ENCODE assay signal across 21 cellular contexts in genomic region chr1:232549998-232550397, GRCh38.
"Had no signal": no experiment of that assay in that cellular context is flagged by ENCODE, and none has a peak within 500 bp of the region (broad histone marks: within the 10 kb centered on the region; RNA-seq: fewer than 3 reads in every experiment).

No MANE protein-coding gene starts in this region.

- H3K27ac ChIP-seq: colonic mucosa, gastrocnemius medialis, left ventricle myocardium inferior, neural progenitor cell, prostate gland, thyroid gland had no signal

- H3K4me3 ChIP-seq: colonic mucosa, gastrocnemius medialis, heart right ventricle, left ventricle myocardium inferior, neural progenitor cell, prostate gland, right atrium auricular region, thyroid gland had no signal

- H3K9me3 Mint-ChIP-seq: activated CD4-positive, alpha-beta T cell treated with anti-CD3 and anti-CD28 coated beads, Interleukin-2, amount 10 ng/mL, durations not matched to agents 24 days and 14 days; activated CD8-positive, alpha-beta T cell treated with anti-CD3 and anti-CD28 coated beads for 36 hours; activated naive CD8-positive, alpha-beta T cell treated with anti-CD3 and anti-CD28 coated beads for 36 hours; activated T-helper 17 cell treated with anti-CD3 and anti-CD28 coated beads, Interleukin-2, amount 50 U/mL, for 72 hours; neural progenitor cell had no signal

- H3K9ac ChIP-seq: neural progenitor cell had no signal

- DNase-seq: activated CD4-positive, alpha-beta T cell treated with anti-CD3 and anti-CD28 coated beads, Interleukin-2, amount 10 ng/mL, durations not matched to agents 24 days and 14 days; activated CD8-positive, alpha-beta T cell treated with anti-CD3 and anti-CD28 coated beads for 36 hours; activated naive CD4-positive, alpha-beta T cell; activated naive CD8-positive, alpha-beta T cell treated with anti-CD3 and anti-CD28 coated beads for 36 hours; activated T-cell treated with anti-CD3 and anti-CD28 coated beads, Interleukin-2, amount 50 U/mL, for 1 hour; amniotic stem cell; central memory CD4-positive, alpha-beta T cell; colonic mucosa; gastrocnemius medialis; heart right ventricle; kidney glomerular epithelial cell; left ventricle myocardium inferior; mammary epithelial cell; stimulated activated CD4-positive, alpha-beta T cell treated with anti-CD3 and anti-CD28 coated beads, Interleukin-2, amount 100 ng/mL, for 24 hours; stimulated activated naive CD4-positive, alpha-beta T cell treated with Interleukin-2 at 50 U/mL for 16 hours; T-helper 9 cell; thyroid gland had no signal

- H3K4me2 ChIP-seq: neural progenitor cell had no signal

- H3K36me3 Mint-ChIP-seq: activated naive CD8-positive, alpha-beta T cell treated with anti-CD3 and anti-CD28 coated beads for 36 hours had no signal

- H3K4me1 ChIP-seq: prostate gland had no signal

- H2AFZ ChIP-seq: neural progenitor cell had no signal

- H3K4me3 Mint-ChIP-seq: activated CD4-positive, alpha-beta T cell treated with anti-CD3 and anti-CD28 coated beads, Interleukin-2, amount 10 ng/mL, durations not matched to agents 24 days and 14 days; activated CD8-positive, alpha-beta T cell treated with anti-CD3 and anti-CD28 coated beads for 36 hours; activated naive CD8-positive, alpha-beta T cell treated with anti-CD3 and anti-CD28 coated beads for 36 hours; activated T-helper 17 cell treated with anti-CD3 and anti-CD28 coated beads, Interleukin-2, amount 50 U/mL, for 72 hours; neural progenitor cell had no signal

- H3K27me3 Mint-ChIP-seq: activated T-helper 17 cell treated with anti-CD3 and anti-CD28 coated beads, Interleukin-2, amount 50 U/mL, for 72 hours had no signal

- H3K27ac Mint-ChIP-seq: activated CD4-positive, alpha-beta T cell treated with anti-CD3 and anti-CD28 coated beads, Interleukin-2, amount 10 ng/mL, durations not matched to agents 24 days and 14 days; activated CD8-positive, alpha-beta T cell treated with anti-CD3 and anti-CD28 coated beads for 36 hours; activated naive CD8-positive, alpha-beta T cell treated with anti-CD3 and anti-CD28 coated beads for 36 hours; activated T-helper 17 cell treated with anti-CD3 and anti-CD28 coated beads, Interleukin-2, amount 50 U/mL, for 72 hours; neural progenitor cell had no signal

- H3K9me3 ChIP-seq: colonic mucosa, gastrocnemius medialis, heart right ventricle, left ventricle myocardium inferior, prostate gland, right atrium auricular region, thyroid gland had no signal

- H3K4me1 Mint-ChIP-seq: activated CD4-positive, alpha-beta T cell treated with anti-CD3 and anti-CD28 coated beads, Interleukin-2, amount 10 ng/mL, durations not matched to agents 24 days and 14 days; activated naive CD8-positive, alpha-beta T cell treated with anti-CD3 and anti-CD28 coated beads for 36 hours; activated T-helper 17 cell treated with anti-CD3 and anti-CD28 coated beads, Interleukin-2, amount 50 U/mL, for 72 hours had no signal

- H3K27me3 ChIP-seq: colonic mucosa, gastrocnemius medialis, heart right ventricle, neural progenitor cell, right atrium auricular region, thyroid gland had no signal

- H3K36me3 ChIP-seq: colonic mucosa, gastrocnemius medialis, heart right ventricle, left ventricle myocardium inferior, neural progenitor cell, prostate gland, right atrium auricular region, thyroid gland had no signal
